ENCODE assay signal across 9 cellular contexts in the genomic region with DNA sequence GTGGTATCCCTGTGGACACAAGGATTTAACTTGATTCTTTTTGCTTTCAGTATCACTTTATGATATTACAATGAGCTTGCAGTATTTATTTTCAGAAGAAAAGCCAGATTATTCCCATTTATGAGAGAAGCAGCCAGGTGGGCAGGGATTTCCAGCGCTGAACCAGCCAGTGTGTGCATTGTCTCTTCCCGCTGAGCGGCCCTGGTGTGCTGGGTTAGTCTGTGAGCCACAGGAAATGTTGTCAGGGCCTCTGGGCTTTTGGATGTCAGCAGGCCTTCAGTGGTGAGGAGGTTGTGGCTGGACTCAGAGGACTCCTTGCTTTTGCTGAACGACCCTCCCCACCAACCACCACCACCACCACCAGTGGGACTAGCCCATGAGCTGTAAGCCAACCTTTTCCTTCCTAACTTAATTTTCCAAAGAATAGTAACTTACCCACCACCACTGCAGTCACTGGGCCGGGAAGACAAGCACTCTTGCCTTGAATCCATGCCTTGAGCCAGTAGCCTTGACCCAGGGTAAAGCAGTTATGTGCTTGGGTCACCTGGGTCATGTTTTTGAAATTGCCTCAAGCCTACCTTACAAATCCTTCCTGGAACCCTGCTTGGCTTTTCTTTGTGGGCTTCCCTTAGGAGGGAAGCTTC. TPM values are rescaled to one million over a fixed set of nuclear protein-coding genes. Genes with fewer than 3 reads are reported as not detected.
DNase-seq lines count a peak whose midpoint lies in the region; FAIRE-seq and TF ChIP-seq lines count a peak whose summit lies in the region.
"Had no signal": no experiment of that assay in that cellular context is flagged by ENCODE, and none has a peak within 500 bp of the region (broad histone marks: within the 10 kb centered on the region; RNA-seq: fewer than 3 reads in every experiment).

No MANE protein-coding gene starts in this region.

- no peaks in the 10 kb centered on the region for H3K36me3 ChIP-seq in colonic mucosa
- H3K36me3 ChIP-seq: ovary had no signal

- H3K27me3 Mint-ChIP-seq in IgD-negative memory B cell (no peaks in the 10 kb centered on the region), neural crest cell (ENCODE audit: low read depth) (no peaks in the 10 kb centered on the region)

- peak overlapping the region in 2 of 3 donors; percentile 17 to 23 for H3K27ac Mint-ChIP-seq in IgD-negative memory B cell
- H3K27ac Mint-ChIP-seq in neural crest cell (ENCODE audit: unreplicated experiment), result peak overlapping the region; percentile 57

- TF ChIP-seq CTCF in colonic mucosa (IDR thresholded peaks at IDR 0.05), result no peak
- TF ChIP-seq CTCF in neural crest cell (conservative IDR thresholded peaks at IDR 0.05), result no peak

- no peak for DNase-seq in GM12892 (ENCODE audit: insufficient read length)
- DNase-seq in colonic mucosa, result no peak
- DNase-seq in neural crest cell (ENCODE audit: low read depth, low spot score), result no peak
- no peak for DNase-seq in NCI-H1092 treated with DMSO at 0.1 percent for 48 hours (lab: John Stamatoyannopoulos, UW)
- no peak for DNase-seq in NCI-H526 (lab: John Stamatoyannopoulos, UW)
- no peak for DNase-seq in NCI-H1930 (lab: John Stamatoyannopoulos, UW)
- DNase-seq in H54 (ENCODE audit: insufficient read length, low spot score), result no peak

- FAIRE-seq in GM12892 (lab: Jason Lieb, UNC) (peak; percentile 60), H54 (lab: Jason Lieb, UNC) (no peak)

- H3K4me1 ChIP-seq in colonic mucosa, result peaks cover 42% of the 10 kb centered on the region

- peak overlapping the region; percentile 35 for H3K27ac ChIP-seq in colonic mucosa

- peaks cover 2% of the 10 kb centered on the region for H3K36me3 Mint-ChIP-seq in IgD-negative memory B cell
- H3K36me3 Mint-ChIP-seq in neural crest cell (ENCODE audit: low read depth), result no peaks in the 10 kb centered on the region

- no peak overlapping the region for H3K9ac ChIP-seq in colonic mucosa (ENCODE audit: low read depth in 2 of 2, low read length in 2 of 2)

- TF ChIP-seq POLR2A in GM12892 (IDR thresholded peaks at IDR 0.05; ENCODE audit: low read depth, low read length) (no peak), H54 (IDR thresholded peaks at IDR 0.05; ENCODE audit: low read depth, low read length) (no peak)

- no peaks in the 10 kb centered on the region for H3K9me3 ChIP-seq in colonic mucosa
- H3K9me3 ChIP-seq: ovary had no signal

- H3K4me3 ChIP-seq in colonic mucosa, result no peak overlapping the region
- H3K4me3 ChIP-seq: ovary had no signal

- H3K4me1 Mint-ChIP-seq in IgD-negative memory B cell (peaks cover 30 to 48% (median 44%) of the 10 kb centered on the region in 3 donors), neural crest cell (peaks cover 21% of the 10 kb centered on the region)

- H3K4me3 Mint-ChIP-seq in IgD-negative memory B cell, result peak overlapping the region in 1 of 4 donors; percentile 43
- no peak overlapping the region for H3K4me3 Mint-ChIP-seq in neural crest cell

- H3K9me3 Mint-ChIP-seq in IgD-negative memory B cell, result no peaks in the 10 kb centered on the region
- H3K9me3 Mint-ChIP-seq in neural crest cell, result no peaks in the 10 kb centered on the region

- no peaks in the 10 kb centered on the region for H3K27me3 ChIP-seq in colonic mucosa
- H3K27me3 ChIP-seq: ovary had no signal

- intact Hi-C loops in colonic mucosa (cut with DNase I), result no loop called here

RNA-seq across cellular contexts. Expression of gene FLNB, which starts 33.1 kb away (rescaled TPM):
- polyA plus RNA-seq in GM12892 (2012; ENCODE audit: missing spikeins), result 20.4 TPM
- 19.7 TPM for polyA plus RNA-seq in IgD-negative memory B cell
- total RNA-seq in colonic mucosa, result 100 to 1,000 TPM; 246 to 362 TPM
- 39.4 and 40.4 TPM in 2 replicates for total RNA-seq in neural crest cell
